8 cellular contexts compared by ENCODE assay signal in genomic region chr4:119627267-119628190, GRCh38. TPM values are rescaled to one million over a fixed set of nuclear protein-coding genes. Genes with fewer than 3 reads are reported as not detected.
DNase-seq lines count a peak whose midpoint lies in the region; ATAC-seq and TF ChIP-seq lines count a peak whose summit lies in the region.

No MANE protein-coding gene starts in this region.

- no peak overlapping the region for H3K4ac ChIP-seq in mesendoderm (ENCODE audit: low read depth, low read length)

- peak; percentile 61 for ATAC-seq in HG02840 (IDR thresholded peaks at IDR 0.05; ENCODE audit: low FRiP score, unreplicated experiment)
- peak; percentile 68 for ATAC-seq in activated CD8-positive, alpha-beta memory T cell treated with anti-CD3 and anti-CD28 coated beads, Interleukin-2, amount 10 ng/mL, durations not matched to agents 7 days and 5 days

- H3K9me3 Mint-ChIP-seq in activated CD8-positive, alpha-beta memory T cell treated with anti-CD3 and anti-CD28 coated beads, Interleukin-2, amount 10 ng/mL, durations not matched to agents 7 days and 5 days (ENCODE audit: low read depth), result no peaks in the 10 kb centered on the region
- H3K9me3 Mint-ChIP-seq in endodermal cell, result no peaks in the 10 kb centered on the region

- H3K9me3 ChIP-seq in endodermal cell (ENCODE audit: control insufficient read depth, low read length), result no peaks in the 10 kb centered on the region

- H3K4me1 Mint-ChIP-seq in activated CD8-positive, alpha-beta memory T cell treated with anti-CD3 and anti-CD28 coated beads, Interleukin-2, amount 10 ng/mL, durations not matched to agents 7 days and 5 days, result peaks cover 17% of the 10 kb centered on the region
- peaks cover 5% of the 10 kb centered on the region for H3K4me1 Mint-ChIP-seq in endodermal cell

- CTCF ChIA-PET in activated CD8-positive, alpha-beta memory T cell treated with anti-CD3 and anti-CD28 coated beads, Interleukin-2, amount 10 ng/mL, durations not matched to agents 7 days and 5 days (lab: Charles Lee), result interaction anchor here (0.6 to 3.6 kb wide), 36 partner anchors 8 to 658 kb away, joined by 3 to 38 read pairs (median 4); partner anchors contain the start of gene MAD2L1

- H3K4me3 ChIP-seq in endodermal cell (ENCODE audit: low read length), result peak overlapping the region; percentile 84
- peak overlapping the region; percentile 94 for H3K4me3 ChIP-seq in mesendoderm (ENCODE audit: low read length)

- H4K8ac ChIP-seq in mesendoderm (ENCODE audit: low read depth, low read length), result no peak overlapping the region

- H2BK120ac ChIP-seq in mesendoderm (ENCODE audit: low read depth, low read length), result no peak overlapping the region

- peak; percentile 71 for TF ChIP-seq CTCF in endodermal cell (conservative IDR thresholded peaks at IDR 0.05)

- H3K36me3 ChIP-seq in endodermal cell (ENCODE audit: control insufficient read depth, insufficient read depth, low read length) (no peaks in the 10 kb centered on the region), mesendoderm (ENCODE audit: control insufficient read depth, insufficient read depth, low read length) (no peaks in the 10 kb centered on the region)

- H3K56ac ChIP-seq in mesendoderm (ENCODE audit: low read length), result peak overlapping the region; percentile 95

- H3K79me1 ChIP-seq in mesendoderm (ENCODE audit: low read length), result no peaks in the 10 kb centered on the region

- H3K9ac ChIP-seq in endodermal cell (ENCODE audit: extremely low read depth, low read length, poor library complexity, severe bottlenecking) (peak overlapping the region; percentile 54), mesendoderm (ENCODE audit: low read length) (peak overlapping the region; percentile 95)

- peaks cover 2% of the 10 kb centered on the region for H3K79me2 ChIP-seq in mesendoderm (ENCODE audit: control insufficient read depth, insufficient read depth, low read length)

- H3K23ac ChIP-seq in mesendoderm (ENCODE audit: low read length), result peak overlapping the region; percentile 69

- DNase-seq in SHP77 (lab: John Stamatoyannopoulos, UW) (peak; percentile 12 to 34), SHP77 treated with DMSO at 0.1 percent for 48 hours (lab: John Stamatoyannopoulos, UW) (no peak), NCI-H2171 treated with DMSO at 0.1 percent for 48 hours (lab: John Stamatoyannopoulos, UW) (peak; percentile 43), endodermal cell (peak; percentile 89), mesendoderm (peak; percentile 87)
- peak; percentile 64 for DNase-seq in activated CD8-positive, alpha-beta memory T cell treated with anti-CD3 and anti-CD28 coated beads, Interleukin-2, amount 10 ng/mL, durations not matched to agents 7 days and 5 days
- peak; percentile 40 to 46 for DNase-seq in stimulated activated CD8-positive, alpha-beta memory T cell treated with anti-CD3 and anti-CD28 coated beads, Interleukin-2, amount 100 ng/mL, for 48 hours (ENCODE audit: low read depth in 2 of 2)

- peak overlapping the region; percentile 30 for H2BK5ac ChIP-seq in mesendoderm (ENCODE audit: low read length)

- peak overlapping the region; percentile 76 for H3K4me3 Mint-ChIP-seq in activated CD8-positive, alpha-beta memory T cell treated with anti-CD3 and anti-CD28 coated beads, Interleukin-2, amount 10 ng/mL, durations not matched to agents 7 days and 5 days
- H3K4me3 Mint-ChIP-seq in endodermal cell, result peak overlapping the region; percentile 95

- 0% methylated on average over 11 to 88 of the region's 88 CpGs for WGBS in endodermal cell (ENCODE audit: insufficient coverage in 1 of 2, insufficient read length in 1 of 2), 2 experiments
- no CpG with 5 or more reads among the region's 88 CpGs for WGBS in mesendoderm (ENCODE audit: extremely low coverage, insufficient coverage, low lambda C conversion rate)

- H3K18ac ChIP-seq in mesendoderm (ENCODE audit: low read length), result peak overlapping the region; percentile 65

- H3K27ac ChIP-seq in endodermal cell (ENCODE audit: low read depth, low read length) (no peak overlapping the region), mesendoderm (ENCODE audit: low read depth, low read length) (peak overlapping the region; percentile 65)

- no peak overlapping the region for H2BK15ac ChIP-seq in mesendoderm (replicated peaks; ENCODE audit: low read depth)

- H3K4me2 ChIP-seq in mesendoderm (ENCODE audit: low read length), result peak overlapping the region; percentile 89

- no peaks in the 10 kb centered on the region for H3K36me3 Mint-ChIP-seq in activated CD8-positive, alpha-beta memory T cell treated with anti-CD3 and anti-CD28 coated beads, Interleukin-2, amount 10 ng/mL, durations not matched to agents 7 days and 5 days
- peaks cover 3% of the 10 kb centered on the region for H3K36me3 Mint-ChIP-seq in endodermal cell (ENCODE audit: low read depth)

- H4K5ac ChIP-seq in mesendoderm (ENCODE audit: low read length), result no peak overlapping the region

- H3K27ac Mint-ChIP-seq in activated CD8-positive, alpha-beta memory T cell treated with anti-CD3 and anti-CD28 coated beads, Interleukin-2, amount 10 ng/mL, durations not matched to agents 7 days and 5 days, result no peak overlapping the region
- peak overlapping the region; percentile 96 for H3K27ac Mint-ChIP-seq in endodermal cell

- no peak overlapping the region for H2AK5ac ChIP-seq in mesendoderm (ENCODE audit: low read length)

- H3K27me3 ChIP-seq in endodermal cell (ENCODE audit: control insufficient read depth, insufficient read depth, low read length, poor library complexity, severe bottlenecking) (peaks cover 17% of the 10 kb centered on the region), mesendoderm (ENCODE audit: insufficient read depth, low read length, poor library complexity) (no peaks in the 10 kb centered on the region)

- H3K27me3 Mint-ChIP-seq in activated CD8-positive, alpha-beta memory T cell treated with anti-CD3 and anti-CD28 coated beads, Interleukin-2, amount 10 ng/mL, durations not matched to agents 7 days and 5 days, result peaks cover 42% of the 10 kb centered on the region
- H3K27me3 Mint-ChIP-seq in endodermal cell (ENCODE audit: insufficient read depth), result peaks cover 15% of the 10 kb centered on the region

- no peaks in the 10 kb centered on the region for H3K4me1 ChIP-seq in endodermal cell (ENCODE audit: control insufficient read depth, insufficient read depth, low read length)
- H3K4me1 ChIP-seq in mesendoderm (ENCODE audit: control insufficient read depth, low read depth, low read length), result no peaks in the 10 kb centered on the region

RNA-seq across cellular contexts. Expression of gene PDE5A, which starts 1.1 kb away (rescaled TPM):
- total RNA-seq in activated CD8-positive, alpha-beta memory T cell treated with anti-CD3 and anti-CD28 coated beads, Interleukin-2, amount 10 ng/mL, durations not matched to agents 7 days and 5 days, result under 1 TPM in 1 of 2 experiments, not detected in 1; 0.18 TPM
- total RNA-seq in endodermal cell, result 10 to 100 TPM; 36.3 to 37.8 TPM
- 8.6 TPM for polyA plus RNA-seq in endodermal cell (2013, experiment 1 of 2)
- polyA plus RNA-seq in endodermal cell (2013, experiment 2 of 2), result 7.6 TPM
- polyA plus RNA-seq in mesendoderm (2013, experiment 1 of 2), result 10.5 TPM
- polyA plus RNA-seq in mesendoderm (2013, experiment 2 of 2), result 9.2 TPM

Comparison
In these comparisons a context has a peak if more than half of its experiments do, and no peak if none do; other contexts are left out.
1. RNA of gene PDE5A, which starts 1.1 kb away (total RNA-seq): 36.3 to 37.8 TPM in endodermal cell; 0.18 TPM in activated CD8-positive, alpha-beta memory T cell treated with anti-CD3 and anti-CD28 coated beads, Interleukin-2, amount 10 ng/mL, durations not matched to agents 7 days and 5 days; every median in the first group is over 10 times any median in the second.